In the genomic region with DNA sequence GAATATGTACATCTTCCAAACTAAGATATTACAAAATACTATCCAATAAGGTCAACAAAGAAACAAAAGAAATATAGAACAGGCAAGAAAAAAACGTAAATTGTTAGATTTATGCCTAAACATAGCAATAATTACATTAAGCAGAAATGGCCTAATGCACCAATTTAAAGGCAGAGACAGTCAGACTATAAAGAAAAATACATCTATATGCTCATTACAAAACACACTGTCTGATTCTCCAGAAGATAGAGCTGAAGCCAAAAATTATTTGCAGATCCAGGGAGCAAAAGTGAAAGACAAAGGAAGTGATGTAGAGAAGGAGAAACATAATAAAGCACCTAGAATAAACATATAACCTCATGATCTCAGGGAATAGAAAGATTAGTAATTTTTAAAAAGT, we compare ENCODE assay signal across 26 cellular contexts.
"Had no signal": no experiment of that assay in that cellular context is flagged by ENCODE, and none has a peak within 500 bp of the region (broad histone marks: within the 10 kb centered on the region; RNA-seq: fewer than 3 reads in every experiment).

No MANE protein-coding gene starts in this region.

- H3K4me1 ChIP-seq: stomach, suprapubic skin, testis, thyroid gland, tibial artery, tibial nerve, transverse colon, upper lobe of left lung, upper lobe of right lung, uterus, vagina had no signal

- DNase-seq: stimulated activated CD4-positive, alpha-beta T cell treated with anti-CD3 and anti-CD28 coated beads, Interleukin-2, amount 100 ng/mL, for 48 hours; stimulated activated CD4-positive, alpha-beta T cell treated with anti-CD3 and anti-CD28 coated beads, Interleukin-4, amount 100 ng/mL, for 1 hour; stimulated activated CD4-positive, alpha-beta T cell treated with anti-CD3 and anti-CD28 coated beads, Interleukin-4, amount 100 ng/mL, for 24 hours; stimulated activated CD4-positive, alpha-beta T cell treated with anti-CD3 and anti-CD28 coated beads, Interleukin-4, amount 100 ng/mL, for 4 hours; stimulated activated CD8-positive, alpha-beta memory T cell treated with anti-CD3 and anti-CD28 coated beads, Interleukin-4, amount 100 ng/mL, for 48 hours; stimulated activated naive B cell treated with anti-CD40 and anti-IgM and Interleukin-4, amounts not matched to agents 10 μg/mL and 1 μg/mL and 100 μg/mL, for 72 hours; stimulated activated naive CD4-positive, alpha-beta T cell; stimulated activated naive CD4-positive, alpha-beta T cell treated with Interleukin-2 at 50 U/mL for 16 hours; stimulated activated naive CD8-positive, alpha-beta T cell treated with anti-CD3 and anti-CD28 coated beads, Interleukin-15, amount 100 ng/mL, for 72 hours; stimulated activated naive CD8-positive, alpha-beta T cell treated with anti-CD3 and anti-CD28 coated beads, Interleukin-15, Interleukin-2, amounts not matched to agents 100 U/mL and 50 U/mL, for 24 hours; stomach; substantia nigra; testis; thyroid gland; tibial artery; transverse colon; trophoblast cell; upper lobe of left lung; upper lobe of right lung; uterus had no signal

- H3K27me3 ChIP-seq: stomach, suprapubic skin, testis, thyroid gland, tibial artery, tibial nerve, transverse colon, upper lobe of left lung, upper lobe of right lung, uterus, vagina had no signal

- H3K36me3 ChIP-seq: stomach, suprapubic skin, thoracic aorta, thyroid gland, tibial artery, tibial nerve, transverse colon, upper lobe of left lung, upper lobe of right lung, uterus, vagina had no signal

- H3K27ac ChIP-seq: stomach, suprapubic skin, testis, thoracic aorta, thyroid gland, tibial artery, tibial nerve, transverse colon, upper lobe of left lung, upper lobe of right lung, uterus, vagina had no signal

- H3K9me3 ChIP-seq: suprapubic skin, testis, thoracic aorta, thyroid gland, tibial artery, tibial nerve, transverse colon, upper lobe of left lung, upper lobe of right lung, uterus, vagina had no signal

- ATAC-seq: stimulated activated effector memory CD8-positive, alpha-beta T cell treated with anti-CD3 and anti-CD28 coated beads, Interleukin-12 subunit alpha, Interleukin-12 subunit beta, amount 100 ng/mL, for 72 hours; stimulated activated memory B cell treated with anti-CD40 and anti-IgM and Interleukin-4, amounts not matched to agents 10 μg/mL and 1 μg/mL and 100 μg/mL, for 72 hours; stimulated activated naive B cell treated with anti-CD40 and anti-IgM and Interleukin-4, amounts not matched to agents 10 μg/mL and 1 μg/mL and 100 μg/mL, for 72 hours; stimulated activated naive CD8-positive, alpha-beta T cell treated with anti-CD3 and anti-CD28 coated beads, Interleukin-15, amount 100 ng/mL, for 72 hours; stimulated activated naive CD8-positive, alpha-beta T cell treated with anti-CD3 and anti-CD28 coated beads, Interleukin-15, Interleukin-2, amounts not matched to agents 100 U/mL and 50 U/mL, for 24 hours; upper lobe of right lung had no signal

- H3K4me3 ChIP-seq: stomach, suprapubic skin, testis, thoracic aorta, thyroid gland, tibial artery, tibial nerve, transverse colon, upper lobe of left lung, upper lobe of right lung, uterus, vagina had no signal
